ENCODE assay signal across 8 cellular contexts in the genomic region with DNA sequence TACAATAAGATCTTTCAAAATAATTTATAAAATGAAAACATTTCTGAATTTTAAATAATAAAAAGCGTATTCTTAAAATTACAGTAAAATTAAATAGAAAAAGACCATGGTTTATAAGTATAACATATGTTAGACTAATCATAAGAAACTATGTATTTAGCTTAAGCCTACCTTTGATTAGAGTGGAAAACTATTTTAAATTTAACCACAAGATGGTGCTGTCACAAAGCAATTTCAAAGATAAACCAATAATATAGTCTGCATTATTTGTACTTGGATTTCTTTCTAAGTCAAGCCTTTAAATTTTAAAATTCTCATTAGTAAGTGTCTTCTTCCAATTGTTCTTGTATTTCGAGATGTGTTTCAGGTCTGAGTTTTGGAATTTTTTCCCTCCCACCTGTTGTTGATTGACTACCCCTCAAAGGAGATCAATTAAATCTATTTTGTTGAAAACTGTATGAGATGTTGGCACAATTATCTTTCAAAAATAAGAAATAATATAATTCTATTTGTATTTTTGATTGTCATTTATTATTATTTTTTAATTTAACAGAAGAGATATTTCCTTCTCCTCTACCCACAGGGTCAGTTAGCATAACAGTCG.
DNase-seq lines count a peak whose midpoint lies in the region; ATAC-seq, FAIRE-seq and TF ChIP-seq lines count a peak whose summit lies in the region.

No MANE protein-coding gene starts in this region.

- no peaks in the 10 kb centered on the region for H3K27me3 ChIP-seq in colonic mucosa

- DNase-seq in DMS 273 (lab: John Stamatoyannopoulos, UW; ENCODE audit: unreplicated experiment) = peak; percentile 43
- no peak for DNase-seq in DMS 273 treated with DMSO at 0.1 percent for 48 hours (lab: John Stamatoyannopoulos, UW)
- peak; percentile 52 for DNase-seq in NCI-H460 (ENCODE audit: extremely low read depth, low read depth)
- no peak for DNase-seq in colonic mucosa
- peak; percentile 11 for DNase-seq in non-pigmented ciliary epithelial cell (ENCODE audit: low read depth)
- no peak for DNase-seq in GM12891 (ENCODE audit: insufficient read length, low spot score)
- DNase-seq in stimulated activated naive CD8-positive, alpha-beta T cell treated with anti-CD3 and anti-CD28 coated beads, Interleukin-15, Interleukin-2, amounts not matched to agents 100 U/mL and 50 U/mL, for 24 hours = no peak

- H3K36me3 ChIP-seq in colonic mucosa = no peaks in the 10 kb centered on the region

- no peak overlapping the region for H3K4me3 ChIP-seq in colonic mucosa

- no peaks in the 10 kb centered on the region for H3K4me1 ChIP-seq in colonic mucosa

- no peak overlapping the region for H3K27ac ChIP-seq in colonic mucosa

- TF ChIP-seq CTCF in colonic mucosa (IDR thresholded peaks at IDR 0.05) = peak; percentile 64

- H3K9me3 ChIP-seq in colonic mucosa = no peaks in the 10 kb centered on the region

- no peak for TF ChIP-seq POLR2A in GM12891 (IDR thresholded peaks at IDR 0.05; ENCODE audit: low read depth, low read length)

- H3K9ac ChIP-seq in colonic mucosa (ENCODE audit: low read depth in 2 of 2, low read length in 2 of 2) = no peak overlapping the region

- no peak for FAIRE-seq in GM12891 (lab: Jason Lieb, UNC)

- ATAC-seq in HG02798 (IDR thresholded peaks at IDR 0.05; ENCODE audit: poor library complexity, unreplicated experiment) = peak; percentile 50
- no peak for ATAC-seq in stimulated activated naive CD8-positive, alpha-beta T cell treated with anti-CD3 and anti-CD28 coated beads, Interleukin-15, Interleukin-2, amounts not matched to agents 100 U/mL and 50 U/mL, for 24 hours

- intact Hi-C loops in colonic mucosa (cut with DNase I) = loop anchor here (5.0 kb wide), 1 partner anchor 514 kb away; no protein-coding TSS in a partner anchor

TF ChIP-seq in GM12891, 5 proteins besides CTCF, POLR2A, EP300 and RAD21:
- TF ChIP-seq TAF1 (IDR thresholded peaks at IDR 0.05; ENCODE audit: low read depth, low read length) (no peak), POLR2AphosphoS5 (IDR thresholded peaks at IDR 0.05; ENCODE audit: low read depth, low read length) (no peak), POU2F2 (IDR thresholded peaks at IDR 0.05; ENCODE audit: low read depth, low read length) (no peak)

Comparison
In these comparisons a context has a peak if more than half of its experiments do, and no peak if none do; other contexts are left out.
1. DNase-seq: peak in DMS 273 (single experiment), NCI-H460 (single experiment) and non-pigmented ciliary epithelial cell (single experiment); none in DMS 273 treated with DMSO at 0.1 percent for 48 hours (single experiment), colonic mucosa (single experiment), GM12891 (single experiment) and stimulated activated naive CD8-positive, alpha-beta T cell treated with anti-CD3 and anti-CD28 coated beads, Interleukin-15, Interleukin-2, amounts not matched to agents 100 U/mL and 50 U/mL, for 24 hours (single experiment).